1 cellular context compared by ENCODE assay signal in genomic region chr10:121658111-121658510, GRCh38.
TF ChIP-seq lines count a peak whose summit lies in the region.

No MANE protein-coding gene starts in this region.

TF ChIP-seq in SK-N-SH treated with all-trans-retinoic acid at 6 μM for 48 hours, 23 proteins besides CTCF, POLR2A, EP300 and RAD21 (continued from another document):
- TF ChIP-seq, protein P1, sequence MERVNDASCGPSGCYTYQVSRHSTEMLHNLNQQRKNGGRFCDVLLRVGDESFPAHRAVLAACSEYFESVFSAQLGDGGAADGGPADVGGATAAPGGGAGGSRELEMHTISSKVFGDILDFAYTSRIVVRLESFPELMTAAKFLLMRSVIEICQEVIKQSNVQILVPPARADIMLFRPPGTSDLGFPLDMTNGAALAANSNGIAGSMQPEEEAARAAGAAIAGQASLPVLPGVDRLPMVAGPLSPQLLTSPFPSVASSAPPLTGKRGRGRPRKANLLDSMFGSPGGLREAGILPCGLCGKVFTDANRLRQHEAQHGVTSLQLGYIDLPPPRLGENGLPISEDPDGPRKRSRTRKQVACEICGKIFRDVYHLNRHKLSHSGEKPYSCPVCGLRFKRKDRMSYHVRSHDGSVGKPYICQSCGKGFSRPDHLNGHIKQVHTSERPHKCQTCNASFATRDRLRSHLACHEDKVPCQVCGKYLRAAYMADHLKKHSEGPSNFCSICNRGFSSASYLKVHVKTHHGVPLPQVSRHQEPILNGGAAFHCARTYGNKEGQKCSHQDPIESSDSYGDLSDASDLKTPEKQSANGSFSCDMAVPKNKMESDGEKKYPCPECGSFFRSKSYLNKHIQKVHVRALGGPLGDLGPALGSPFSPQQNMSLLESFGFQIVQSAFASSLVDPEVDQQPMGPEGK (CRISPR knock-in tag; IDR thresholded peaks at IDR 0.05; ENCODE audit: borderline replicate concordance) = no peak
- TF ChIP-seq CREB5 (CRISPR knock-in tag; IDR thresholded peaks at IDR 0.05; ENCODE audit: low read depth) = no peak
- no peak for TF ChIP-seq TOX (CRISPR knock-in tag; IDR thresholded peaks at IDR 0.05; ENCODE audit: borderline replicate concordance)
- no peak for TF ChIP-seq GLIS3 (CRISPR knock-in tag; IDR thresholded peaks at IDR 0.05)
